ENCODE assay signal across 1 cellular context in the genomic region with DNA sequence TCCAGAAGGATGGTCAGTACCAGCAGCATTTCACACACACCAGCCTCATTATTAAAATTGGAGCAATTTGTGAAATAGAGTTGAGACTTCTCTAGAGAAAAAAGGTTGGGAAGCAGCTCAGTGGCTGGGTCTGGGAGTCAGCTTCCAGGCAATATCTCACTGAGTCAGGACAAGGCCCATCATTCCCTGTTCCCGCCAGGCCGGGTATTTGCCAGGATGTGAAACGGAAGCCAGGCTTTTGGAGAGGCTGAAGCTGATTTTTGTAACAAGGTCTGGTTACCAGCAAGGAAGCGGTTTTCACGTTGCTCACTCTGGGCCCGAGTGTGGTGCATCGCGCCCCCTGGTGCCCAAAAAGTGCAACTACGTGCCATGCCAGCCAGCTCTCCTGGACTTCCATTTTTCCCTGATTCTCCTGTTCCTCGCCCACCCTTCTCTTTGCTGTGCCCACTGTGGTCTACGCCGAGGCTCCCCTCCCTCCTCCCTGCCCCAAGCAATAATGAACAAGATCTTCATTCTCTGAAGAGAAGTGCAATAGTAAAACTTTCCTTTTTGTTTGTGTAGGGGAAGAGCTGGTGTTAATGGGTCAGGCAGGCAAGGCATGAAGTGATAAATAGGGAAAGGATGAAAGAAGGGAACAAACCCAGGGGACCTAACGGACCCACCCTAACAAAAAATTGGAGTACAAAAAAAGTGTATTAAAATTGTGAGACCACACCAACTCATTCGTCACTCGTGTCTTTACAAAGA.
A peak's percentile ranks its signal among the peaks of the same experiment; 100 is the strongest.
TF ChIP-seq lines count a peak whose summit lies in the region.

No MANE protein-coding gene starts in this region.

TF ChIP-seq in K562, 482 proteins besides CTCF, POLR2A, EP300 and RAD21 (continued from another document and continues in another):
- TF ChIP-seq E2F5 (CRISPR knock-in tag; IDR thresholded peaks at IDR 0.05), result 0 out of 2 replicates have a peak, but pooled peaks have one; percentile 27
- TF ChIP-seq CBX2 (IDR thresholded peaks at IDR 0.05; ENCODE audit: insufficient read depth, low read length, poor library complexity, severe bottlenecking), result no peak
- no peak for TF ChIP-seq SUPT5H (IDR thresholded peaks at IDR 0.05)
- no peak for TF ChIP-seq PTRF (tag; IDR thresholded peaks at IDR 0.05)
- no peak for TF ChIP-seq EWSR1 (IDR thresholded peaks at IDR 0.05; ENCODE audit: borderline replicate concordance, low read depth, partially characterized antibody)
- TF ChIP-seq BRD9 (IDR thresholded peaks at IDR 0.05; ENCODE audit: low read depth, partially characterized antibody), result no peak
- no peak for TF ChIP-seq ZC3H11A (IDR thresholded peaks at IDR 0.05; ENCODE audit: low read depth, low read length)
- TF ChIP-seq ZNF134 (CRISPR knock-in tag; conservative IDR thresholded peaks at IDR 0.05), result no peak
- TF ChIP-seq TARDBP (IDR thresholded peaks at IDR 0.05), result no peak
- no peak for TF ChIP-seq LARP7 (IDR thresholded peaks at IDR 0.05)
- no peak for TF ChIP-seq MTA1 (IDR thresholded peaks at IDR 0.05; ENCODE audit: borderline replicate concordance)
- TF ChIP-seq CREB3 (tag; conservative IDR thresholded peaks at IDR 0.05; ENCODE audit: low read depth), result no peak
- no peak for TF ChIP-seq SAP30 (IDR thresholded peaks at IDR 0.05; ENCODE audit: borderline replicate concordance, insufficient read depth, low read depth, low read length, poor library complexity, severe bottlenecking)
- TF ChIP-seq POLR2AphosphoS5 (IDR thresholded peaks at IDR 0.05; ENCODE audit: control insufficient read depth, insufficient read depth, low read depth, low read length), result no peak
- TF ChIP-seq, protein P1, sequence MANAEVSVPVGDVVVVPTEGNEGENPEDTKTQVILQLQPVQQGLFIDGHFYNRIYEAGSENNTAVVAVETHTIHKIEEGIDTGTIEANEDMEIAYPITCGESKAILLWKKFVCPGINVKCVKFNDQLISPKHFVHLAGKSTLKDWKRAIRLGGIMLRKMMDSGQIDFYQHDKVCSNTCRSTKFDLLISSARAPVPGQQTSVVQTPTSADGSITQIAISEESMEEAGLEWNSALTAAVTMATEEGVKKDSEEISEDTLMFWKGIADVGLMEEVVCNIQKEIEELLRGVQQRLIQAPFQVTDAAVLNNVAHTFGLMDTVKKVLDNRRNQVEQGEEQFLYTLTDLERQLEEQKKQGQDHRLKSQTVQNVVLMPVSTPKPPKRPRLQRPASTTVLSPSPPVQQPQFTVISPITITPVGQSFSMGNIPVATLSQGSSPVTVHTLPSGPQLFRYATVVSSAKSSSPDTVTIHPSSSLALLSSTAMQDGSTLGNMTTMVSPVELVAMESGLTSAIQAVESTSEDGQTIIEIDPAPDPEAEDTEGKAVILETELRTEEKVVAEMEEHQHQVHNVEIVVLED (CRISPR knock-in tag; IDR thresholded peaks at IDR 0.05), result no peak
- TF ChIP-seq MTA2 (IDR thresholded peaks at IDR 0.05; ENCODE audit: low read depth), result no peak
- 0 out of 2 replicates have a peak, but pooled peaks have one; percentile 39 for TF ChIP-seq ZNF143 (CRISPR knock-in tag; IDR thresholded peaks at IDR 0.05)
- no peak for TF ChIP-seq USF2 (CRISPR knock-in tag; IDR thresholded peaks at IDR 0.05)
- peak in 1 of 2 experiments; percentile 52; a peak in 1 of 4 replicates for TF ChIP-seq RCOR1 (IDR thresholded peaks at IDR 0.05; ENCODE audit: borderline replicate concordance in 1 of 2, low read depth in 2 of 2, low read length in 2 of 2)
- TF ChIP-seq CREB1 (IDR thresholded peaks at IDR 0.05), result no peak
- peak; percentile 39; the same call in 1 of the 2 replicates for TF ChIP-seq CREB1 (CRISPR knock-in tag; IDR thresholded peaks at IDR 0.05)
- TF ChIP-seq ZNF212 (CRISPR knock-in tag; IDR thresholded peaks at IDR 0.05), result no peak
- TF ChIP-seq DEAF1 (CRISPR knock-in tag; IDR thresholded peaks at IDR 0.05), result peak; percentile 91
- TF ChIP-seq, protein P2, sequence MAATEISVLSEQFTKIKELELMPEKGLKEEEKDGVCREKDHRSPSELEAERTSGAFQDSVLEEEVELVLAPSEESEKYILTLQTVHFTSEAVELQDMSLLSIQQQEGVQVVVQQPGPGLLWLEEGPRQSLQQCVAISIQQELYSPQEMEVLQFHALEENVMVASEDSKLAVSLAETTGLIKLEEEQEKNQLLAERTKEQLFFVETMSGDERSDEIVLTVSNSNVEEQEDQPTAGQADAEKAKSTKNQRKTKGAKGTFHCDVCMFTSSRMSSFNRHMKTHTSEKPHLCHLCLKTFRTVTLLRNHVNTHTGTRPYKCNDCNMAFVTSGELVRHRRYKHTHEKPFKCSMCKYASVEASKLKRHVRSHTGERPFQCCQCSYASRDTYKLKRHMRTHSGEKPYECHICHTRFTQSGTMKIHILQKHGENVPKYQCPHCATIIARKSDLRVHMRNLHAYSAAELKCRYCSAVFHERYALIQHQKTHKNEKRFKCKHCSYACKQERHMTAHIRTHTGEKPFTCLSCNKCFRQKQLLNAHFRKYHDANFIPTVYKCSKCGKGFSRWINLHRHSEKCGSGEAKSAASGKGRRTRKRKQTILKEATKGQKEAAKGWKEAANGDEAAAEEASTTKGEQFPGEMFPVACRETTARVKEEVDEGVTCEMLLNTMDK (IDR thresholded peaks at IDR 0.05; ENCODE audit: borderline replicate concordance, insufficient read depth, low read depth, low read length, poor library complexity, severe bottlenecking), result no peak
- TF ChIP-seq, protein P3, sequence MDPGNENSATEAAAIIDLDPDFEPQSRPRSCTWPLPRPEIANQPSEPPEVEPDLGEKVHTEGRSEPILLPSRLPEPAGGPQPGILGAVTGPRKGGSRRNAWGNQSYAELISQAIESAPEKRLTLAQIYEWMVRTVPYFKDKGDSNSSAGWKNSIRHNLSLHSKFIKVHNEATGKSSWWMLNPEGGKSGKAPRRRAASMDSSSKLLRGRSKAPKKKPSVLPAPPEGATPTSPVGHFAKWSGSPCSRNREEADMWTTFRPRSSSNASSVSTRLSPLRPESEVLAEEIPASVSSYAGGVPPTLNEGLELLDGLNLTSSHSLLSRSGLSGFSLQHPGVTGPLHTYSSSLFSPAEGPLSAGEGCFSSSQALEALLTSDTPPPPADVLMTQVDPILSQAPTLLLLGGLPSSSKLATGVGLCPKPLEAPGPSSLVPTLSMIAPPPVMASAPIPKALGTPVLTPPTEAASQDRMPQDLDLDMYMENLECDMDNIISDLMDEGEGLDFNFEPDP (CRISPR knock-in tag; IDR thresholded peaks at IDR 0.05), result no peak
- TF ChIP-seq KDM4B (IDR thresholded peaks at IDR 0.05; ENCODE audit: borderline replicate concordance in 2 of 2, low read depth in 1 of 2), result no peak
- TF ChIP-seq, protein P4, sequence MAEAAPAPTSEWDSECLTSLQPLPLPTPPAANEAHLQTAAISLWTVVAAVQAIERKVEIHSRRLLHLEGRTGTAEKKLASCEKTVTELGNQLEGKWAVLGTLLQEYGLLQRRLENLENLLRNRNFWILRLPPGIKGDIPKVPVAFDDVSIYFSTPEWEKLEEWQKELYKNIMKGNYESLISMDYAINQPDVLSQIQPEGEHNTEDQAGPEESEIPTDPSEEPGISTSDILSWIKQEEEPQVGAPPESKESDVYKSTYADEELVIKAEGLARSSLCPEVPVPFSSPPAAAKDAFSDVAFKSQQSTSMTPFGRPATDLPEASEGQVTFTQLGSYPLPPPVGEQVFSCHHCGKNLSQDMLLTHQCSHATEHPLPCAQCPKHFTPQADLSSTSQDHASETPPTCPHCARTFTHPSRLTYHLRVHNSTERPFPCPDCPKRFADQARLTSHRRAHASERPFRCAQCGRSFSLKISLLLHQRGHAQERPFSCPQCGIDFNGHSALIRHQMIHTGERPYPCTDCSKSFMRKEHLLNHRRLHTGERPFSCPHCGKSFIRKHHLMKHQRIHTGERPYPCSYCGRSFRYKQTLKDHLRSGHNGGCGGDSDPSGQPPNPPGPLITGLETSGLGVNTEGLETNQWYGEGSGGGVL (CRISPR knock-in tag; IDR thresholded peaks at IDR 0.05), result no peak
- TF ChIP-seq, protein P5, sequence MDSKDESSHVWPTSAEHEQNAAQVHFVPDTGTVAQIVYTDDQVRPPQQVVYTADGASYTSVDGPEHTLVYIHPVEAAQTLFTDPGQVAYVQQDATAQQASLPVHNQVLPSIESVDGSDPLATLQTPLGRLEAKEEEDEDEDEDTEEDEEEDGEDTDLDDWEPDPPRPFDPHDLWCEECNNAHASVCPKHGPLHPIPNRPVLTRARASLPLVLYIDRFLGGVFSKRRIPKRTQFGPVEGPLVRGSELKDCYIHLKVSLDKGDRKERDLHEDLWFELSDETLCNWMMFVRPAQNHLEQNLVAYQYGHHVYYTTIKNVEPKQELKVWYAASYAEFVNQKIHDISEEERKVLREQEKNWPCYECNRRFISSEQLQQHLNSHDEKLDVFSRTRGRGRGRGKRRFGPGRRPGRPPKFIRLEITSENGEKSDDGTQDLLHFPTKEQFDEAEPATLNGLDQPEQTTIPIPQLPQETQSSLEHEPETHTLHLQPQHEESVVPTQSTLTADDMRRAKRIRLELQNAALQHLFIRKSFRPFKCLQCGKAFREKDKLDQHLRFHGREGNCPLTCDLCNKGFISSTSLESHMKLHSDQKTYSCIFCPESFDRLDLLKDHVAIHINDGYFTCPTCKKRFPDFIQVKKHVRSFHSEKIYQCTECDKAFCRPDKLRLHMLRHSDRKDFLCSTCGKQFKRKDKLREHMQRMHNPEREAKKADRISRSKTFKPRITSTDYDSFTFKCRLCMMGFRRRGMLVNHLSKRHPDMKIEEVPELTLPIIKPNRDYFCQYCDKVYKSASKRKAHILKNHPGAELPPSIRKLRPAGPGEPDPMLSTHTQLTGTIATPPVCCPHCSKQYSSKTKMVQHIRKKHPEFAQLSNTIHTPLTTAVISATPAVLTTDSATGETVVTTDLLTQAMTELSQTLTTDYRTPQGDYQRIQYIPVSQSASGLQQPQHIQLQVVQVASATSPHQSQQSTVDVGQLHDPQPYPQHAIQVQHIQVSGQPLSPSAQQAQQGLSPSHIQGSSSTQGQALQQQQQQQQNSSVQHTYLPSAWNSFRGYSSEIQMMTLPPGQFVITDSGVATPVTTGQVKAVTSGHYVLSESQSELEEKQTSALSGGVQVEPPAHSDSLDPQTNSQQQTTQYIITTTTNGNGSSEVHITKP (IDR thresholded peaks at IDR 0.05; ENCODE audit: partially characterized antibody), result no peak
- 0 out of 2 replicates have a peak, but pooled peaks have one; percentile 29 for TF ChIP-seq SP1 (CRISPR knock-in tag; IDR thresholded peaks at IDR 0.05)
- TF ChIP-seq SNIP1 (IDR thresholded peaks at IDR 0.05; ENCODE audit: low read depth), result no peak
- no peak for TF ChIP-seq SRSF9 (IDR thresholded peaks at IDR 0.05; ENCODE audit: borderline replicate concordance, low read depth, low read length)
- no peak for TF ChIP-seq POLR2AphosphoS2 (IDR thresholded peaks at IDR 0.05; ENCODE audit: low read length)
- no peak for TF ChIP-seq EZH2 (IDR thresholded peaks at IDR 0.05; ENCODE audit: borderline replicate concordance, low read depth, low read length)
- no peak for TF ChIP-seq NR2F6 (CRISPR knock-in tag; IDR thresholded peaks at IDR 0.05)
- peak in 1 of 2 experiments; percentile 73; a peak in 1 of 4 replicates for TF ChIP-seq TEAD1 (CRISPR knock-in tag; IDR thresholded peaks at IDR 0.05)
- TF ChIP-seq TSC22D4 (tag; IDR thresholded peaks at IDR 0.05), result no peak
- TF ChIP-seq NELFE (IDR thresholded peaks at IDR 0.05; ENCODE audit: insufficient read depth, insufficient read length), result no peak
- TF ChIP-seq ARID2 (IDR thresholded peaks at IDR 0.05), result peak; percentile 83
- no peak for TF ChIP-seq RHOXF2B (CRISPR knock-in tag; conservative IDR thresholded peaks at IDR 0.05)
- TF ChIP-seq ZKSCAN1 (IDR thresholded peaks at IDR 0.05; ENCODE audit: low read depth, low read length), result no peak
- TF ChIP-seq GATAD2A (IDR thresholded peaks at IDR 0.05), result no peak
- TF ChIP-seq, protein P6, sequence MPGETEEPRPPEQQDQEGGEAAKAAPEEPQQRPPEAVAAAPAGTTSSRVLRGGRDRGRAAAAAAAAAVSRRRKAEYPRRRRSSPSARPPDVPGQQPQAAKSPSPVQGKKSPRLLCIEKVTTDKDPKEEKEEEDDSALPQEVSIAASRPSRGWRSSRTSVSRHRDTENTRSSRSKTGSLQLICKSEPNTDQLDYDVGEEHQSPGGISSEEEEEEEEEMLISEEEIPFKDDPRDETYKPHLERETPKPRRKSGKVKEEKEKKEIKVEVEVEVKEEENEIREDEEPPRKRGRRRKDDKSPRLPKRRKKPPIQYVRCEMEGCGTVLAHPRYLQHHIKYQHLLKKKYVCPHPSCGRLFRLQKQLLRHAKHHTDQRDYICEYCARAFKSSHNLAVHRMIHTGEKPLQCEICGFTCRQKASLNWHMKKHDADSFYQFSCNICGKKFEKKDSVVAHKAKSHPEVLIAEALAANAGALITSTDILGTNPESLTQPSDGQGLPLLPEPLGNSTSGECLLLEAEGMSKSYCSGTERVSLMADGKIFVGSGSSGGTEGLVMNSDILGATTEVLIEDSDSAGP (CRISPR knock-in tag; IDR thresholded peaks at IDR 0.05), result no peak
- TF ChIP-seq HMG20A (CRISPR knock-in tag; conservative IDR thresholded peaks at IDR 0.05), result no peak
- TF ChIP-seq ILF3 (IDR thresholded peaks at IDR 0.05; ENCODE audit: borderline replicate concordance), result no peak
- no peak for TF ChIP-seq ZFX (CRISPR knock-in tag; IDR thresholded peaks at IDR 0.05)
- TF ChIP-seq NEUROD1 (IDR thresholded peaks at IDR 0.05; ENCODE audit: borderline replicate concordance, low read depth, low read length, partially characterized antibody), result no peak
